Comparison of ENCODE assay signal across 15 cellular contexts in genomic region chr1:198529414-198529813, GRCh38. TPM values are rescaled to one million over a fixed set of nuclear protein-coding genes. Genes with fewer than 3 reads are reported as not detected.
DNase-seq lines count a peak whose midpoint lies in the region; ATAC-seq and TF ChIP-seq lines count a peak whose summit lies in the region.
"Had no signal": no experiment of that assay in that cellular context is flagged by ENCODE, and none has a peak within 500 bp of the region (broad histone marks: within the 10 kb centered on the region; RNA-seq: fewer than 3 reads in every experiment).

No MANE protein-coding gene starts in this region.

- CTCF ChIA-PET in activated CD4-positive, alpha-beta T cell treated with anti-CD3 and anti-CD28 coated beads for 36 hours (lab: Charles Lee): no interaction called here
- CTCF ChIA-PET in CD4-positive, alpha-beta memory T cell (lab: Charles Lee; ENCODE audit: partially characterized antibody): no interaction called here

- peaks cover 7% of the 10 kb centered on the region for H3K9me3 Mint-ChIP-seq in activated CD4-positive, alpha-beta T cell treated with anti-CD3 and anti-CD28 coated beads for 36 hours (ENCODE audit: low read depth)
- H3K9me3 Mint-ChIP-seq in CD4-positive, alpha-beta memory T cell: peaks cover 0 to 2% (median 0%) of the 10 kb centered on the region in 8 donors

- no peak for TF ChIP-seq POLR2A in transverse colon (IDR thresholded peaks at IDR 0.05)

- no peak overlapping the region for H3K4me3 ChIP-seq in Karpas-422 (ENCODE audit: low read length)
- H3K4me3 ChIP-seq in transverse colon: no peak overlapping the region
- no peak overlapping the region for H3K4me3 ChIP-seq in CD4-positive, alpha-beta memory T cell (ENCODE audit: low read length in 2 of 2)
- H3K4me3 ChIP-seq: esophagus squamous epithelium, lung, sigmoid colon had no signal

- no peak for ATAC-seq in HG03378 (IDR thresholded peaks at IDR 0.05; ENCODE audit: unreplicated experiment)
- ATAC-seq in activated CD4-positive, alpha-beta T cell treated with anti-CD3 and anti-CD28 coated beads for 36 hours: no peak

- intact Hi-C loops in transverse colon (cut with DNase I; ENCODE audit: low total_unique reads): no loop called here
- intact Hi-C loops in activated CD4-positive, alpha-beta T cell treated with anti-CD3 and anti-CD28 coated beads for 36 hours (cut with DNase I, micrococcal nuclease): loop anchor here in 1 of 2 experiments (10.0 kb wide), 2 partner anchors 275 to 395 kb away; no protein-coding TSS in a partner anchor
- intact Hi-C loops in CD4-positive, alpha-beta memory T cell (cut with micrococcal nuclease): loop anchor here (2.0 to 10.0 kb wide), 2 partner anchors 15 to 405 kb away; no protein-coding TSS in a partner anchor

- H3K27ac ChIP-seq in Karpas-422 (ENCODE audit: low read length): peak overlapping the region; percentile 63
- no peak overlapping the region for H3K27ac ChIP-seq in transverse colon
- no peak overlapping the region for H3K27ac ChIP-seq in CD4-positive, alpha-beta memory T cell (ENCODE audit: low read depth, low read length)
- H3K27ac ChIP-seq: esophagus squamous epithelium, sigmoid colon had no signal

- 45 to 48% methylated on average over 2 of the region's 2 CpGs for WGBS in transverse colon (ENCODE audit: low coverage in 1 of 2), 2 donors

- H3K4me1 Mint-ChIP-seq in activated CD4-positive, alpha-beta T cell treated with anti-CD3 and anti-CD28 coated beads for 36 hours: peaks cover 71% of the 10 kb centered on the region
- peaks cover 32 to 47% (median 44%) of the 10 kb centered on the region in 4 donors for H3K4me1 Mint-ChIP-seq in CD4-positive, alpha-beta memory T cell

- H3K27me3 Mint-ChIP-seq in activated CD4-positive, alpha-beta T cell treated with anti-CD3 and anti-CD28 coated beads for 36 hours: no peaks in the 10 kb centered on the region
- H3K27me3 Mint-ChIP-seq in CD4-positive, alpha-beta memory T cell: no peaks in the 10 kb centered on the region

- no peaks in the 10 kb centered on the region for H3K79me2 ChIP-seq in Karpas-422 (ENCODE audit: low read length)

- no peaks in the 10 kb centered on the region for H4K20me1 ChIP-seq in Karpas-422 (ENCODE audit: insufficient read depth, low read depth, low read length)

- no peak overlapping the region for H3K27ac Mint-ChIP-seq in activated CD4-positive, alpha-beta T cell treated with anti-CD3 and anti-CD28 coated beads for 36 hours
- H3K27ac Mint-ChIP-seq in CD4-positive, alpha-beta memory T cell: no peak overlapping the region

- peak overlapping the region; percentile 26; the same call in 1 of the 2 replicates for H2AFZ ChIP-seq in Karpas-422 (ENCODE audit: low read length)

- no peak overlapping the region for H3K4me3 Mint-ChIP-seq in activated CD4-positive, alpha-beta T cell treated with anti-CD3 and anti-CD28 coated beads for 36 hours
- peak overlapping the region in 1 of 8 donors; percentile 22 for H3K4me3 Mint-ChIP-seq in CD4-positive, alpha-beta memory T cell

- no peak overlapping the region for H3K9ac ChIP-seq in Karpas-422 (ENCODE audit: low read length)

- H3K9me3 ChIP-seq in Karpas-422 (ENCODE audit: low read length) (no peaks in the 10 kb centered on the region), transverse colon (no peaks in the 10 kb centered on the region)
- no peaks in the 10 kb centered on the region for H3K9me3 ChIP-seq in CD4-positive, alpha-beta memory T cell (ENCODE audit: control insufficient read depth in 1 of 2, low read length in 2 of 2)
- H3K9me3 ChIP-seq: esophagus squamous epithelium, sigmoid colon had no signal

- H3K36me3 ChIP-seq in Karpas-422 (ENCODE audit: insufficient read depth, low read length) (no peaks in the 10 kb centered on the region), transverse colon (no peaks in the 10 kb centered on the region)
- H3K36me3 ChIP-seq in CD4-positive, alpha-beta memory T cell (ENCODE audit: insufficient read depth, low read length): no peaks in the 10 kb centered on the region
- H3K36me3 ChIP-seq: esophagus squamous epithelium, sigmoid colon had no signal

- POLR2A ChIA-PET in activated CD4-positive, alpha-beta T cell treated with anti-CD3 and anti-CD28 coated beads for 36 hours (lab: Charles Lee): interaction anchor here (0.6 to 0.7 kb wide), 2 partner anchors 128 to 168 kb away, joined by 3 to 15 read pairs; no protein-coding TSS in a partner anchor
- POLR2A ChIA-PET in CD4-positive, alpha-beta memory T cell (lab: Charles Lee; ENCODE audit: partially characterized antibody): interaction anchor here (1.0 to 1.5 kb wide), 3 partner anchors 9 to 92 kb away, joined by 3 to 5 read pairs (median 3); no protein-coding TSS in a partner anchor

- no peak for TF ChIP-seq CTCF in transverse colon (IDR thresholded peaks at IDR 0.05)

- H3K4me2 ChIP-seq in Karpas-422 (ENCODE audit: low read depth, low read length, poor library complexity, severe bottlenecking): no peak overlapping the region

- in situ Hi-C loops in transverse colon (cut with MboI; ENCODE audit: low pct_ligation_motif_present in 1 of 4, low pct_unique_long_range_greater_than_20kb in 1 of 4, low sequenced_read_pairs in 3 of 4): no loop called here

- no peaks in the 10 kb centered on the region for H3K9me2 ChIP-seq in Karpas-422 (replicated peaks; ENCODE audit: insufficient read depth, low read length)

- H3K4me1 ChIP-seq in Karpas-422 (ENCODE audit: low read length): peaks cover 47% of the 10 kb centered on the region
- H3K4me1 ChIP-seq in transverse colon: no peaks in the 10 kb centered on the region
- peaks cover 35% of the 10 kb centered on the region for H3K4me1 ChIP-seq in CD4-positive, alpha-beta memory T cell (ENCODE audit: insufficient read depth, low read length)
- H3K4me1 ChIP-seq: esophagus squamous epithelium, sigmoid colon had no signal

- peak; percentile 33 for DNase-seq in AG20443 (ENCODE audit: low spot score)
- DNase-seq in Karpas-422: no peak
- peak; percentile 78 for DNase-seq in amniotic stem cell (lab: John Stamatoyannopoulos, UW)
- peak; percentile 80 for DNase-seq in iris pigment epithelial cell (ENCODE audit: low read depth)
- DNase-seq in transverse colon: no peak
- DNase-seq in activated CD4-positive, alpha-beta T cell treated with anti-CD3 and anti-CD28 coated beads for 36 hours: no peak
- no peak for DNase-seq in CD4-positive, alpha-beta memory T cell
- DNase-seq: amygdala, esophagus squamous epithelium, Kasumi-1, sigmoid colon had no signal

- H3K27me3 ChIP-seq in Karpas-422 (ENCODE audit: low read length): no peaks in the 10 kb centered on the region
- no peaks in the 10 kb centered on the region for H3K27me3 ChIP-seq in transverse colon
- H3K27me3 ChIP-seq in CD4-positive, alpha-beta memory T cell (ENCODE audit: insufficient read depth, low read length): no peaks in the 10 kb centered on the region
- H3K27me3 ChIP-seq: esophagus squamous epithelium, sigmoid colon had no signal

- no peak for TF ChIP-seq EP300 in transverse colon (IDR thresholded peaks at IDR 0.05; ENCODE audit: low read depth)

- peaks cover 13% of the 10 kb centered on the region for H3K36me3 Mint-ChIP-seq in activated CD4-positive, alpha-beta T cell treated with anti-CD3 and anti-CD28 coated beads for 36 hours (ENCODE audit: low read depth)
- H3K36me3 Mint-ChIP-seq in CD4-positive, alpha-beta memory T cell: peaks cover 0 to 5% of the 10 kb centered on the region in 2 donors

RNA-seq across cellular contexts. Expression of gene ATP6V1G3, which starts 11.1 kb away (rescaled TPM):
- not detected in 2 replicates for total RNA-seq in Karpas-422 (2014; rRNA removed; shearing (Covaris generic); ENCODE audit: low replicate concordance)
- total RNA-seq in transverse colon: not detected
- not detected for total RNA-seq in activated CD4-positive, alpha-beta T cell treated with anti-CD3 and anti-CD28 coated beads for 36 hours
- not detected for total RNA-seq in CD4-positive, alpha-beta memory T cell
- polyA plus RNA-seq in CD4-positive, alpha-beta memory T cell: not detected
- total RNA-seq: activated CD8-positive, alpha-beta memory T cell treated with anti-CD3 and anti-CD28 coated beads for 36 hours; esophagus squamous epithelium; lung; sigmoid colon; T-helper 1 cell treated with Interleukin-12 subunit alpha and Interleukin-12 subunit beta and Interleukin-4 antibody, amounts not matched to agents 30 ng/mL and 1 ng/mL, for 36 hours had no signal
- polyA plus RNA-seq: lung, sigmoid colon had no signal

Comparison
In these comparisons a context has a peak if more than half of its experiments do, and no peak if none do; other contexts are left out.
1. DNase-seq: peak in AG20443 (single experiment), amniotic stem cell (single experiment) and iris pigment epithelial cell (single experiment); none in Karpas-422 (single experiment), transverse colon (single experiment), activated CD4-positive, alpha-beta T cell treated with anti-CD3 and anti-CD28 coated beads for 36 hours (single experiment) and CD4-positive, alpha-beta memory T cell (0 of 5).